Comparison of ENCODE assay signal across 8 cellular contexts in the genomic region with DNA sequence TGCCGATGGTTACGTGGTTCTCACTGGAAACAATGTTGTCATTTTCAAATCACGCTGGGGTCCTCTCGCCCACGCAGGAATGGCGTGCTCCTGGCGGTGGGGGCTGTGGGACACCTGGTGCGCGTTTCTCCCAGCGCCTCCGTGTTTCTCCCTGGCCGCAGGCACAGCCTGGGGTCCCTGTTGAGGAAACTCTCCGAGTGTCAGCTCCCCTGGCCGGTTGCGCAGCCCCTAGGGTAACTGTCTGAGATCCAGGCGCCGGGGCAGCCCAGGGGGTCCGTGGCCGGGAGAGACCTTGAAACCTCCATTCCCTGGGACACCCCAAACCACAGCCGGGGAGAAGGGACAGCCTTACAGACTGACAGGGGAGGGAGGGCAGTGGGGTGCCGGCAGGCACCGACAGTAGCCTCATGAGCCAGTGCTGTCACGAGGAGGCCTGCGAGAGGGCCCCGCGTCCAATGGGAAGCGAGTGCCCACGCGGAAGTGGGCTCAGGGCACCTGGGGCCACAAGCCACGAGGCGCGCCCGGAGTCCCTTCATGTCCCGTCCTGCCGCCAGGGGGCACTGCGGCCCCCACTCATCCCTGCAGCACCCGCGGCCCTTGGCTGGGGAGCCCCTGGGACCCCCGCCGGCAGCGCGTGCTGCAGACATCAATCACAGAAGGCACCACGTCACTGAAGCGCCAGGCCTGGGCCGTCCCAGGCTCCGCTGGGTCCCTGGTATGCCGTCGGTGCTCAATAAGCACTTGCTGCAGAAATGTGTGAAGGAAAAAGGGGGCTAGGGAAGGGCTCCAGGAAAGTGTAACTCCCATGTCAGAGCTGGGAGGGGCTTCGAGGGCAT. TPM values are rescaled to one million over a fixed set of nuclear protein-coding genes. Genes with fewer than 3 reads are reported as not detected.
A peak's percentile ranks its signal among the peaks of the same experiment; 100 is the strongest.
DNase-seq lines count a peak whose midpoint lies in the region; ATAC-seq and TF ChIP-seq lines count a peak whose summit lies in the region.

No MANE protein-coding gene starts in this region.

- H3K27ac ChIP-seq in SU-DHL-6 (ENCODE audit: low read depth, low read length), result no peak overlapping the region
- no peak overlapping the region for H3K27ac ChIP-seq in adrenal gland

- WGBS in adrenal gland, 4 donors, result 10 to 19% (median 12%) methylated on average over 10 to 49 of the region's 49 CpGs

- H3K4me3 ChIP-seq in SU-DHL-6 (ENCODE audit: insufficient read depth, low read length, poor library complexity, severe bottlenecking) (no peak overlapping the region), adrenal gland (no peak overlapping the region), iPS-18c (ENCODE audit: insufficient read depth, low read depth, low read length) (peak overlapping the region; percentile 36; the same call in 1 of the 2 replicates)

- no peaks in the 10 kb centered on the region for H3K9me2 ChIP-seq in SU-DHL-6 (replicated peaks; ENCODE audit: insufficient read depth, low read length)

- no peak for TF ChIP-seq POLR2A in adrenal gland (IDR thresholded peaks at IDR 0.05)

- H4K20me1 ChIP-seq in SU-DHL-6 (ENCODE audit: low read depth, low read length), result no peaks in the 10 kb centered on the region

- no peaks in the 10 kb centered on the region for H3K79me2 ChIP-seq in SU-DHL-6 (ENCODE audit: insufficient read depth, low read length)

- H3K36me3 ChIP-seq in SU-DHL-6 (ENCODE audit: low read length), result no peaks in the 10 kb centered on the region
- no peaks in the 10 kb centered on the region for H3K36me3 ChIP-seq in adrenal gland (replicated peaks in 1 of 2)

- intact Hi-C loops in adrenal gland (cut with DNase I), result no loop called here

- H3F3A ChIP-seq in SU-DHL-6 (ENCODE audit: insufficient read depth), result no peaks in the 10 kb centered on the region

- H3K4me2 ChIP-seq in SU-DHL-6 (ENCODE audit: low read depth, low read length, poor library complexity, severe bottlenecking), result no peak overlapping the region

- TF ChIP-seq CTCF in SU-DHL-6 (IDR thresholded peaks at IDR 0.05; ENCODE audit: insufficient read depth, low read length, poor library complexity, severe bottlenecking) (peak; percentile 59), adrenal gland (IDR thresholded peaks at IDR 0.05) (peak; percentile 33 to 70 (median 56))

- H2AFZ ChIP-seq in SU-DHL-6 (ENCODE audit: low read depth, low read length, severe bottlenecking), result no peak overlapping the region

- no peaks in the 10 kb centered on the region for H3K27me3 ChIP-seq in SU-DHL-6 (ENCODE audit: low read length)
- no peaks in the 10 kb centered on the region for H3K27me3 ChIP-seq in adrenal gland

- DNase-seq in NCI-H82 (lab: John Stamatoyannopoulos, UW) (peak; percentile 61), NCI-H82 treated with DMSO at 0.1 percent for 48 hours (lab: John Stamatoyannopoulos, UW; ENCODE audit: unreplicated experiment) (no peak), adrenal gland (peak in 2 of 7 donors; percentile 61)
- DNase-seq in stimulated activated CD4-positive, alpha-beta T cell treated with anti-CD3 and anti-CD28 coated beads, Interleukin-2, amount 100 ng/mL, for 24 hours, result peak; percentile 79 to 82

- no peak overlapping the region for H3K9ac ChIP-seq in SU-DHL-6 (ENCODE audit: low read length)

- ATAC-seq in HG02588 (IDR thresholded peaks at IDR 0.05; ENCODE audit: unreplicated experiment), result no peak
- ATAC-seq in HG02970 (IDR thresholded peaks at IDR 0.05; ENCODE audit: low FRiP score, unreplicated experiment), result no peak

- H3K9me3 ChIP-seq in SU-DHL-6 (ENCODE audit: insufficient read depth, low read length) (no peaks in the 10 kb centered on the region), adrenal gland (replicated peaks in 1 of 3) (no peaks in the 10 kb centered on the region), iPS-18c (ENCODE audit: control insufficient read depth, insufficient read depth, low read length) (peaks cover 6% of the 10 kb centered on the region)

- H3K4me1 ChIP-seq in adrenal gland (replicated peaks in 1 of 2), result peaks cover 0 to under 1% of the 10 kb centered on the region in 2 donors

RNA-seq across cellular contexts. Expression of a gene that starts 9.5 kb away (rescaled TPM):
- total RNA-seq in adrenal gland, result 1 to 10 TPM in 7 of 8 donors, under 1 TPM in 1; 0.74 to 8.8 (median 2.3) TPM
- 1 to 10 TPM in 2 of 3 donors, under 1 TPM in 1; 0.79 to 2.4 (median 2.0) TPM for polyA plus RNA-seq in adrenal gland

RNA-seq across cellular contexts. Expression of a gene that starts 12.3 kb away (rescaled TPM):
- total RNA-seq in adrenal gland, result 100 to 1,000 TPM in 5 of 8 donors, 10 to 100 TPM in 3; 59.3 to 189 (median 121) TPM
- polyA plus RNA-seq in adrenal gland, result 100 to 1,000 TPM in 2 of 3 donors, 10 to 100 TPM in 1; 16.5 to 205 (median 120) TPM

RNA-seq across cellular contexts. Expression of a gene that starts 13.2 kb away (rescaled TPM):
- 10 to 100 TPM in 2 of 8 donors, 1 to 10 TPM in 6; 1.2 to 13.1 (median 4.8) TPM for total RNA-seq in adrenal gland
- polyA plus RNA-seq in adrenal gland, result 10 to 100 TPM in 2 of 3 donors, 1 to 10 TPM in 1; 1.3 to 29.7 (median 13.7) TPM

RNA-seq across cellular contexts. Expression of a gene that starts 20.6 kb away (rescaled TPM):
- under 1 TPM in 1 of 8 donors, not detected in 7; 0.15 TPM for total RNA-seq in adrenal gland
- polyA plus RNA-seq in adrenal gland, result 1 to 10 TPM in 1 of 3 donors, under 1 TPM in 1, not detected in 1; 0.47 to 1.0 TPM

RNA-seq across cellular contexts. Expression of a gene that starts 24.3 kb away (rescaled TPM):
- 10 to 100 TPM; 26.9 to 60.4 (median 36.3) TPM for total RNA-seq in adrenal gland
- 10 to 100 TPM in 2 of 3 donors, 1 to 10 TPM in 1; 6.0 to 55.7 (median 33.4) TPM for polyA plus RNA-seq in adrenal gland
